ENCODE assay signal across 16 cellular contexts in the genomic region with DNA sequence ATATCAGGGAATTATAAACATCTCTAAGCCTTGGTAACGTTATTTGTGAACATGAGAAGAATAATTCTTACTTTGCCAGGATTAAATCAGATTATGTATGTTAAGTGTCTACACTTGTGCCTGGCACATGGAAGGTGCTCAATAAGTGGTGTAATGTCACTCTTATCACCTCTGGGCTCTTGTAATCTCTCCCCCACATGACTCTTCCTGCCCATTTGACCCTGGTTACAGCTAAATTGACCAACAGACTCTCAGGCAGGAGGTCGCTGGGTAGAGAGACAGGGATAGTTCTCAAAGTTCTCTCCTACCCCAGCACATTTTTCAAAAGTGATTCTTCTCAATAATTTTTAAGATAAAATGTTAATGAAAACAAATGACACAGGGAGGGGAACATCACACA.
DNase-seq lines count a peak whose midpoint lies in the region; ATAC-seq, FAIRE-seq and TF ChIP-seq lines count a peak whose summit lies in the region.
"Had no signal": no experiment of that assay in that cellular context is flagged by ENCODE, and none has a peak within 500 bp of the region (broad histone marks: within the 10 kb centered on the region; RNA-seq: fewer than 3 reads in every experiment).

No MANE protein-coding gene starts in this region.

- no TSS peak for BruUV-seq in HepG2 (replicated peaks; lab: Mats Ljungman, UMichigan)

- no peak overlapping the region for H4K12ac ChIP-seq in trophoblast cell (ENCODE audit: low read depth, low read length)

- POLR2A ChIA-PET in HepG2 (lab: Yijun Ruan, JAX), result no interaction called here

- peaks cover 3% of the 10 kb centered on the region for H3K79me1 ChIP-seq in trophoblast cell (ENCODE audit: low read length)

- FAIRE-seq in HepG2 (lab: Jason Lieb, UNC), result no peak

- TF ChIP-seq CTCF in liver (IDR thresholded peaks at IDR 0.05; ENCODE audit: low read depth, low read length, missing input control) (no peak), HepG2 (CRISPR knock-in tag; IDR thresholded peaks at IDR 0.05) (no peak), right lobe of liver (IDR thresholded peaks at IDR 0.05) (no peak)

- no peak overlapping the region for H2AFZ ChIP-seq in HepG2 (ENCODE audit: low read length)
- H2AFZ ChIP-seq in trophoblast cell (ENCODE audit: insufficient read depth, low read length, poor library complexity), result no peak overlapping the region

- no peaks in the 10 kb centered on the region for H3K27me3 ChIP-seq in liver (ENCODE audit: control insufficient read depth in 4 of 4, insufficient read depth in 4 of 4, low read length in 3 of 4)
- no peaks in the 10 kb centered on the region for H3K27me3 ChIP-seq in HepG2 (ENCODE audit: control insufficient read depth in 1 of 2, insufficient read depth in 2 of 2, low read length in 2 of 2)
- H3K27me3 ChIP-seq in right lobe of liver, result no peaks in the 10 kb centered on the region
- H3K27me3 ChIP-seq in trophoblast cell (ENCODE audit: insufficient read depth, low read length), result no peaks in the 10 kb centered on the region
- H3K27me3 ChIP-seq: BLaER1 treated with 17β-estradiol and CSF1 and Interleukin-3, amounts not matched to agents 10 nM and 100 nM had no signal

- H3K18ac ChIP-seq in trophoblast cell (ENCODE audit: low read length), result no peak overlapping the region

- CTCF ChIA-PET in HepG2 (lab: Yijun Ruan, JAX; ENCODE audit: low intra/inter-chr PET ratio, low total read pairs), result no interaction called here

- no peak overlapping the region for H2BK12ac ChIP-seq in trophoblast cell (ENCODE audit: low read length)

- no peak overlapping the region for H2AK5ac ChIP-seq in trophoblast cell (ENCODE audit: low read length)

- H3K4me3 ChIP-seq in liver (ENCODE audit: low read depth in 1 of 3, low read length in 3 of 3) (no peak overlapping the region), HepG2 (replicated peaks in 1 of 3; ENCODE audit: insufficient read depth in 1 of 3, low read depth in 2 of 3, low read length in 3 of 3) (no peak overlapping the region), right lobe of liver (no peak overlapping the region), trophoblast cell (ENCODE audit: low read depth, low read length) (no peak overlapping the region)
- H3K4me3 ChIP-seq: BLaER1 treated with 17β-estradiol and CSF1 and Interleukin-3, amounts not matched to agents 10 nM and 100 nM had no signal

- no peaks in the 10 kb centered on the region for H4K20me1 ChIP-seq in HepG2 (ENCODE audit: insufficient read depth, low read length)
- H4K20me1 ChIP-seq: BLaER1 treated with 17β-estradiol and CSF1 and Interleukin-3, amounts not matched to agents 10 nM and 100 nM had no signal

- no peaks in the 10 kb centered on the region for H3K79me2 ChIP-seq in HepG2 (ENCODE audit: insufficient read depth, low read length)
- no peaks in the 10 kb centered on the region for H3K79me2 ChIP-seq in trophoblast cell (ENCODE audit: control insufficient read depth, insufficient read depth, low read length, poor library complexity)

- H3K4me2 ChIP-seq in HepG2 (ENCODE audit: low read depth, low read length) (no peak overlapping the region), trophoblast cell (ENCODE audit: low read length) (no peak overlapping the region)
- H3K4me2 ChIP-seq: BLaER1 treated with 17β-estradiol and CSF1 and Interleukin-3, amounts not matched to agents 10 nM and 100 nM had no signal

- ATAC-seq in HepG2, result no peak
- ATAC-seq in right lobe of liver, result peak in 3 of 4 donors; percentile 48 to 93 (median 89)
- ATAC-seq in GM18511 (IDR thresholded peaks at IDR 0.05; ENCODE audit: unreplicated experiment), result no peak
- ATAC-seq: CD8-positive, alpha-beta T cell had no signal

- H4K91ac ChIP-seq in trophoblast cell (ENCODE audit: low read depth, low read length), result peak overlapping the region; percentile 26

- H2BK120ac ChIP-seq in trophoblast cell (ENCODE audit: insufficient read depth, low read length, poor library complexity), result no peak overlapping the region

- no peak for TF ChIP-seq POLR2A in HepG2 (IDR thresholded peaks at IDR 0.05; ENCODE audit: insufficient read depth in 1 of 2, low read depth in 2 of 2, low read length in 2 of 2)
- TF ChIP-seq POLR2A in right lobe of liver (IDR thresholded peaks at IDR 0.05), result no peak

- no peak overlapping the region for H4K8ac ChIP-seq in trophoblast cell (ENCODE audit: low read depth, low read length)

- WGBS in liver, result 72% methylated on average over 2 of the region's 2 CpGs
- 0% methylated on average over 2 of the region's 2 CpGs for WGBS in HepG2 (ENCODE audit: low lambda C conversion rate)
- WGBS in right lobe of liver (ENCODE audit: insufficient coverage, low coverage, low lambda C conversion rate, missing lambda C conversion rate), result 27% methylated on average over 2 of the region's 2 CpGs
- WGBS in trophoblast cell (ENCODE audit: extremely low coverage, insufficient coverage, insufficient read length), result no CpG with 5 or more reads among the region's 2 CpGs

- no peak overlapping the region for H3K14ac ChIP-seq in trophoblast cell (ENCODE audit: low read length)

- no peak overlapping the region for H3K23ac ChIP-seq in trophoblast cell (ENCODE audit: low read length)

- no peaks in the 10 kb centered on the region for H3K36me3 ChIP-seq in liver (ENCODE audit: control insufficient read depth in 4 of 4, insufficient read depth in 3 of 4, low read depth in 1 of 4, low read length in 3 of 4)
- H3K36me3 ChIP-seq in HepG2 (replicated peaks in 1 of 2; ENCODE audit: control insufficient read depth in 1 of 2, insufficient read depth in 2 of 2, low read length in 2 of 2), result no peaks in the 10 kb centered on the region
- H3K36me3 ChIP-seq in right lobe of liver, result no peaks in the 10 kb centered on the region
- H3K36me3 ChIP-seq in trophoblast cell (ENCODE audit: control insufficient read depth in 1 of 2, insufficient read depth in 2 of 2, low read length in 2 of 2), result no peaks in the 10 kb centered on the region
- H3K36me3 ChIP-seq: BLaER1 treated with 17β-estradiol and CSF1 and Interleukin-3, amounts not matched to agents 10 nM and 100 nM had no signal

- H3K27ac ChIP-seq in liver (ENCODE audit: low read depth in 1 of 2, low read length in 2 of 2) (no peak overlapping the region), HepG2 (ENCODE audit: extremely low read length, insufficient read depth, low read length) (no peak overlapping the region), right lobe of liver (no peak overlapping the region), trophoblast cell (ENCODE audit: low read depth, low read length) (no peak overlapping the region)
- H3K27ac ChIP-seq: BLaER1 treated with 17β-estradiol and CSF1 and Interleukin-3, amounts not matched to agents 10 nM and 100 nM; HL-60 had no signal

- H3K9me3 ChIP-seq in liver (ENCODE audit: control insufficient read depth in 4 of 4, low read length in 3 of 4) (no peaks in the 10 kb centered on the region), HepG2 (ENCODE audit: low read length) (no peaks in the 10 kb centered on the region), right lobe of liver (no peaks in the 10 kb centered on the region), trophoblast cell (ENCODE audit: insufficient read depth, low read depth, low read length) (peaks cover 2% of the 10 kb centered on the region)
- H3K9me3 ChIP-seq: BLaER1 treated with 17β-estradiol and CSF1 and Interleukin-3, amounts not matched to agents 10 nM and 100 nM had no signal

- intact Hi-C loops in HepG2 (cut with micrococcal nuclease; ENCODE audit: unreplicated experiment), result no loop called here
- intact Hi-C loops in right lobe of liver (cut with DNase I), result no loop called here

- TF ChIP-seq RAD21 in liver (IDR thresholded peaks at IDR 0.05), result no peak
- TF ChIP-seq RAD21 in HepG2 (CRISPR knock-in tag; IDR thresholded peaks at IDR 0.05), result no peak

- no peak overlapping the region for H2BK5ac ChIP-seq in trophoblast cell (ENCODE audit: low read depth, low read length, poor library complexity)

- H3K4ac ChIP-seq in trophoblast cell (ENCODE audit: low read depth, low read length), result no peak overlapping the region

- H3K4me1 ChIP-seq in liver (ENCODE audit: control insufficient read depth in 4 of 4, insufficient read depth in 4 of 4, low read length in 3 of 4) (no peaks in the 10 kb centered on the region), HepG2 (ENCODE audit: insufficient read depth, low read length) (no peaks in the 10 kb centered on the region), right lobe of liver (peaks cover 0 to 8% (median 0%) of the 10 kb centered on the region in 4 donors), trophoblast cell (ENCODE audit: control insufficient read depth in 1 of 2, insufficient read depth in 2 of 2, low read length in 2 of 2) (no peaks in the 10 kb centered on the region)
- H3K4me1 ChIP-seq: BLaER1 treated with 17β-estradiol and CSF1 and Interleukin-3, amounts not matched to agents 10 nM and 100 nM had no signal

- TF ChIP-seq EP300 in HepG2 (IDR thresholded peaks at IDR 0.05; ENCODE audit: low read depth in 2 of 2, low read length in 2 of 2) (no peak), HepG2 (CRISPR knock-in tag; IDR thresholded peaks at IDR 0.05; ENCODE audit: borderline replicate concordance) (no peak)

- H3K9ac ChIP-seq in liver (ENCODE audit: low read depth in 1 of 2, low read length in 2 of 2) (no peak overlapping the region), HepG2 (ENCODE audit: insufficient read depth, low read depth, low read length) (no peak overlapping the region), trophoblast cell (ENCODE audit: low read length) (no peak overlapping the region)
- H3K9ac ChIP-seq: BLaER1 treated with 17β-estradiol and CSF1 and Interleukin-3, amounts not matched to agents 10 nM and 100 nM had no signal

- in situ Hi-C loops in HepG2 (cut with HindIII; ENCODE audit: extremely low pct_ligation_motif_present, low pct_unique_long_range_greater_than_20kb), result no loop called here

- DNase-seq in HepG2 (ENCODE audit: low spot score) (no peak), NCI-H524 treated with DMSO at 0.1 percent for 48 hours (lab: John Stamatoyannopoulos, UW) (peak; percentile 88), right lobe of liver (no peak), trophoblast cell (no peak), NCI-H345 (lab: John Stamatoyannopoulos, UW) (no peak), NCI-H146 (lab: John Stamatoyannopoulos, UW) (no peak)
- DNase-seq: Calu3; CD8-positive, alpha-beta T cell; DMS79 treated with DMSO at 0.1 percent for 48 hours; GF-D8; GOT3; H9 had no signal

TF ChIP-seq in liver, 16 proteins besides CTCF, POLR2A, EP300 and RAD21 (continues in another document):
- TF ChIP-seq YY1 (IDR thresholded peaks at IDR 0.05) (no peak), RXRA (IDR thresholded peaks at IDR 0.05) (peak in 1 of 2 donors; percentile 56)
- TF ChIP-seq, protein P1, sequence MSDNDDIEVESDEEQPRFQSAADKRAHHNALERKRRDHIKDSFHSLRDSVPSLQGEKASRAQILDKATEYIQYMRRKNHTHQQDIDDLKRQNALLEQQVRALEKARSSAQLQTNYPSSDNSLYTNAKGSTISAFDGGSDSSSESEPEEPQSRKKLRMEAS (IDR thresholded peaks at IDR 0.05), result peak; percentile 36

TF ChIP-seq in HepG2, 621 proteins besides CTCF, POLR2A, EP300 and RAD21 (continues in another document):
- TF ChIP-seq KLF13 (CRISPR knock-in tag; IDR thresholded peaks at IDR 0.05), result no peak
- no peak for TF ChIP-seq HNRNPL (IDR thresholded peaks at IDR 0.05; ENCODE audit: low read depth, low read length)
- TF ChIP-seq, protein P2, sequence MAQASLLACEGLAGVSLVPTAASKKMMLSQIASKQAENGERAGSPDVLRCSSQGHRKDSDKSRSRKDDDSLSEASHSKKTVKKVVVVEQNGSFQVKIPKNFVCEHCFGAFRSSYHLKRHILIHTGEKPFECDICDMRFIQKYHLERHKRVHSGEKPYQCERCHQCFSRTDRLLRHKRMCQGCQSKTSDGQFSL (CRISPR knock-in tag; IDR thresholded peaks at IDR 0.05), result no peak

Comparison
In these comparisons a context has a peak if more than half of its experiments do, and no peak if none do; other contexts are left out.
1. ATAC-seq: peak in right lobe of liver (3 of 4); none in HepG2 (single experiment) and GM18511 (single experiment).